ENCODE assay signal across 10 cellular contexts in the genomic region with DNA sequence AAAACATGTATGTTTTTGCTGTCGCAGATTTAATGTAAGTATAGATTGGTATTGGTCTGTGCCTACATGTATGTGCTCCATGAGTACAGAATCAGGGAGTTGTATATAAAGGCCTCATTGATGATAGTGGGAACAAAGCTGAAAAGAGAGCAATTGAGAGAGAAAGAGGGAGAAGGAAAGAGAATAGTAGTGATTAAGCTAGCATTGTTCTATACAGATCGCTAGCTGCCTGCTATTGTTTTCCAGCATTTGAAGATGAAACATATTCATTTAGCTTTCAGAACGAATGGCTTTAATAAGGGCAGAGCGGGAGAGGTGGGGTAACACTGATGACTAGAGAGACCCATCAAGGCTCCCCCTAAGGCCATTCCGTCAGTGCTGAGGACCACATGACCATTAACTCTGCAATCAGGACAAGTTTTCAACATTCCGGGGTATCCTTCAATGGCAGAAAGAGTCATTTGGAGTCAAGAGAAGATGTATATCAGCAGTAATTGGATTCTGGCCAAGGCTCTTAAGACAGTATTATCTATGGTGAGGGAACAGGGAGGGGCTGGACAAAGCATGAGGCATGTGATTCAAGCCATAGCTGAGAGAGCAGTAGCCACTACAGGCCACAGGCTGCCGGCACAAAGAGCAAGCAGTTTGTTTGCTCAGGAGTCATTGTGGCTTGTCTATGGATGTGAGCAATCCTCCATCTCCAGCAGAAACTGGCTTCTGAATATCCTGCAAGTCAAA.
DNase-seq lines count a peak whose midpoint lies in the region; ATAC-seq and TF ChIP-seq lines count a peak whose summit lies in the region.
"Had no signal": no experiment of that assay in that cellular context is flagged by ENCODE, and none has a peak within 500 bp of the region (broad histone marks: within the 10 kb centered on the region; RNA-seq: fewer than 3 reads in every experiment).

No MANE protein-coding gene starts in this region.

- H3K9ac ChIP-seq in PC-3 (ENCODE audit: low read length) (no peak overlapping the region), trophoblast cell (ENCODE audit: low read length) (no peak overlapping the region)

- H3K18ac ChIP-seq in trophoblast cell (ENCODE audit: low read length): no peak overlapping the region

- H3K4me3 ChIP-seq in HEK293 (ENCODE audit: low read depth, low read length): no peak overlapping the region
- H3K4me3 ChIP-seq in PC-3 (ENCODE audit: low read length): no peak overlapping the region
- H3K4me3 ChIP-seq in trophoblast cell (ENCODE audit: low read depth, low read length): no peak overlapping the region
- H3K4me3 ChIP-seq in testis: no peak overlapping the region
- no peak overlapping the region for H3K4me3 ChIP-seq in BE2C (ENCODE audit: low read depth, low read length)
- H3K4me3 ChIP-seq: stomach had no signal

- H3K14ac ChIP-seq in trophoblast cell (ENCODE audit: low read length): peak overlapping the region; percentile 6

- POLR2A ChIA-PET in HEK293 (lab: Yijun Ruan, JAX) (interaction anchor here (1.6 kb wide), 1 partner anchor 177 kb away, joined by 3 read pairs; the partner anchor contains the start of gene PBX1), PC-3 (lab: Charles Lee; ENCODE audit: unreplicated experiment) (no interaction called here)

- no peak overlapping the region for H2BK12ac ChIP-seq in trophoblast cell (ENCODE audit: low read length)

- H3K4me1 ChIP-seq in HEK293 (ENCODE audit: control insufficient read depth, insufficient read depth, low read length) (no peaks in the 10 kb centered on the region), PC-3 (ENCODE audit: insufficient read depth, low read length) (peaks cover 34% of the 10 kb centered on the region), trophoblast cell (ENCODE audit: control insufficient read depth in 1 of 2, insufficient read depth in 2 of 2, low read length in 2 of 2) (peaks cover 6 to 9% of the 10 kb centered on the region in 2 experiments), testis (no peaks in the 10 kb centered on the region), BE2C (peaks cover 8% of the 10 kb centered on the region; the same call in 1 of the 2 replicates)

- CTCF ChIA-PET in HEK293 (lab: Yijun Ruan, JAX) (interaction anchor here (0.8 to 1.3 kb wide), 3 partner anchors 12 to 46 kb away, joined by 3 to 4 read pairs (median 4); no protein-coding TSS in a partner anchor), PC-3 (lab: Charles Lee) (interaction anchor here (1.4 kb wide), 1 partner anchor 36 kb away, joined by 3 read pairs; no protein-coding TSS in a partner anchor)

- H3K9me2 ChIP-seq in PC-3 (replicated peaks; ENCODE audit: low read length): no peaks in the 10 kb centered on the region

- H4K91ac ChIP-seq in trophoblast cell (ENCODE audit: low read depth, low read length): peak overlapping the region; percentile 45

- ATAC-seq in PC-3 (peak; percentile 97), HG03439 (IDR thresholded peaks at IDR 0.05; ENCODE audit: unreplicated experiment) (no peak)

- intact Hi-C loops in PC-3 (cut with micrococcal nuclease): loop anchor here (10.0 kb wide), 1 partner anchor 61 kb away; no protein-coding TSS in a partner anchor
- intact Hi-C loops in testis (cut with DNase I; ENCODE audit: low total_unique reads): no loop called here

- no TSS peak for BruUV-seq in PC-3 (replicated peaks; lab: Mats Ljungman, UMichigan)

- H4K20me1 ChIP-seq in PC-3 (ENCODE audit: low read length): no peaks in the 10 kb centered on the region

- H3K79me1 ChIP-seq in trophoblast cell (ENCODE audit: low read length): peaks cover 15% of the 10 kb centered on the region

- TF ChIP-seq CTCF in HEK293 (tag by site-specific recombination; IDR thresholded peaks at IDR 0.05) (no peak), PC-3 (conservative IDR thresholded peaks at IDR 0.05; ENCODE audit: low read depth, low read length) (no peak), testis (IDR thresholded peaks at IDR 0.05) (no peak), BE2C (IDR thresholded peaks at IDR 0.05; ENCODE audit: low read depth, low read length) (no peak)

- H3K4me2 ChIP-seq in PC-3 (ENCODE audit: low read length) (peak overlapping the region; percentile 50; the same call in 1 of the 2 replicates), trophoblast cell (ENCODE audit: low read length) (no peak overlapping the region)

- H4K8ac ChIP-seq in trophoblast cell (ENCODE audit: low read depth, low read length): peak overlapping the region; percentile 65

- H2AFZ ChIP-seq in PC-3 (ENCODE audit: low read length): no peak overlapping the region
- H2AFZ ChIP-seq in trophoblast cell (ENCODE audit: insufficient read depth, low read length, poor library complexity): no peak overlapping the region

- H3K23ac ChIP-seq in trophoblast cell (ENCODE audit: low read length): no peak overlapping the region

- DNase-seq in PC-3 (peak; percentile 89), erythroblast (lab: John Stamatoyannopoulos, UW) (peak; percentile 73 to 85), trophoblast cell (no peak), testis (no peak), BE2C (no peak)
- no peak for DNase-seq in activated CD8-positive, alpha-beta memory T cell treated with anti-CD3 and anti-CD28 coated beads for 24 hours
- DNase-seq: kidney, stomach had no signal

- peak overlapping the region; percentile 71 for H2BK5ac ChIP-seq in trophoblast cell (ENCODE audit: low read depth, low read length, poor library complexity)

- H2AK5ac ChIP-seq in trophoblast cell (ENCODE audit: low read length): no peak overlapping the region

- H3K27me3 ChIP-seq in PC-3 (ENCODE audit: low read length) (no peaks in the 10 kb centered on the region), trophoblast cell (ENCODE audit: insufficient read depth, low read length) (no peaks in the 10 kb centered on the region), testis (no peaks in the 10 kb centered on the region), BE2C (no peaks in the 10 kb centered on the region)
- H3K27me3 ChIP-seq: stomach had no signal

- H3K27ac ChIP-seq in HEK293 (ENCODE audit: extremely low read depth, low read depth, low read length) (no peak overlapping the region), PC-3 (ENCODE audit: low read length) (peak overlapping the region; percentile 36; the same call in 1 of the 2 replicates), trophoblast cell (ENCODE audit: low read depth, low read length) (peak overlapping the region; percentile 82), testis (no peak overlapping the region)
- H3K27ac ChIP-seq: stomach had no signal

- peak overlapping the region; percentile 13 for H2BK120ac ChIP-seq in trophoblast cell (ENCODE audit: insufficient read depth, low read length, poor library complexity)

- H3K9me3 ChIP-seq in HEK293 (ENCODE audit: control insufficient read depth, insufficient read depth, low read depth, low read length) (no peaks in the 10 kb centered on the region), PC-3 (ENCODE audit: low read length) (no peaks in the 10 kb centered on the region), trophoblast cell (ENCODE audit: insufficient read depth, low read depth, low read length) (no peaks in the 10 kb centered on the region), testis (no peaks in the 10 kb centered on the region), BE2C (no peaks in the 10 kb centered on the region)
- H3K9me3 ChIP-seq: stomach had no signal

- H3K79me2 ChIP-seq in PC-3 (ENCODE audit: low read length): no peaks in the 10 kb centered on the region
- no peaks in the 10 kb centered on the region for H3K79me2 ChIP-seq in trophoblast cell (ENCODE audit: control insufficient read depth, insufficient read depth, low read length, poor library complexity)

- WGBS in trophoblast cell (ENCODE audit: extremely low coverage, insufficient coverage, insufficient read length): no CpG with 5 or more reads among the region's 7 CpGs
- WGBS in testis, 2 donors: 83 to 87% methylated on average over 7 of the region's 7 CpGs

- H3K36me3 ChIP-seq in HEK293 (ENCODE audit: control insufficient read depth in 2 of 2, insufficient read depth in 1 of 2, low read length in 2 of 2) (no peaks in the 10 kb centered on the region), PC-3 (ENCODE audit: low read depth, low read length) (no peaks in the 10 kb centered on the region), trophoblast cell (ENCODE audit: control insufficient read depth in 1 of 2, insufficient read depth in 2 of 2, low read length in 2 of 2) (peaks cover 0 to 4% of the 10 kb centered on the region in 2 experiments), testis (ENCODE audit: low read depth, missing control alignments) (no peaks in the 10 kb centered on the region), BE2C (no peaks in the 10 kb centered on the region)
- H3K36me3 ChIP-seq: stomach had no signal

- no peak overlapping the region for H4K12ac ChIP-seq in trophoblast cell (ENCODE audit: low read depth, low read length)

- peaks cover 5% of the 10 kb centered on the region for H3F3A ChIP-seq in PC-3 (ENCODE audit: low read length, unreplicated experiment)

- no peak overlapping the region for H3K4ac ChIP-seq in trophoblast cell (ENCODE audit: low read depth, low read length)

- TF ChIP-seq POLR2A in erythroblast (IDR thresholded peaks at IDR 0.05; ENCODE audit: low read length): no peak
- TF ChIP-seq POLR2A in testis (IDR thresholded peaks at IDR 0.05): no peak

TF ChIP-seq in HEK293, 187 proteins besides CTCF, POLR2A, EP300 and RAD21:
- TF ChIP-seq OSR2 (tag by site-specific recombination; IDR thresholded peaks at IDR 0.05): peak; percentile 72
- no peak for TF ChIP-seq ZNF280C (tag by site-specific recombination; IDR thresholded peaks at IDR 0.05)
- no peak for TF ChIP-seq ZNF768 (tag by site-specific recombination; IDR thresholded peaks at IDR 0.05)
- peak; percentile 75 for TF ChIP-seq FEZF1 (tag by site-specific recombination; IDR thresholded peaks at IDR 0.05)

Comparison
In these comparisons a context has a peak if more than half of its experiments do, and no peak if none do; other contexts are left out.
1. H3K27ac ChIP-seq: peak in PC-3 (single experiment) and trophoblast cell (single experiment); none in HEK293 (single experiment) and testis (0 of 2).
2. DNase-seq: peak in PC-3 (single experiment) and erythroblast (2 of 2); none in trophoblast cell (0 of 2), activated CD8-positive, alpha-beta memory T cell treated with anti-CD3 and anti-CD28 coated beads for 24 hours (single experiment), testis (single experiment) and BE2C (single experiment).